Comparison of ENCODE assay signal across 22 cellular contexts in the genomic region with DNA sequence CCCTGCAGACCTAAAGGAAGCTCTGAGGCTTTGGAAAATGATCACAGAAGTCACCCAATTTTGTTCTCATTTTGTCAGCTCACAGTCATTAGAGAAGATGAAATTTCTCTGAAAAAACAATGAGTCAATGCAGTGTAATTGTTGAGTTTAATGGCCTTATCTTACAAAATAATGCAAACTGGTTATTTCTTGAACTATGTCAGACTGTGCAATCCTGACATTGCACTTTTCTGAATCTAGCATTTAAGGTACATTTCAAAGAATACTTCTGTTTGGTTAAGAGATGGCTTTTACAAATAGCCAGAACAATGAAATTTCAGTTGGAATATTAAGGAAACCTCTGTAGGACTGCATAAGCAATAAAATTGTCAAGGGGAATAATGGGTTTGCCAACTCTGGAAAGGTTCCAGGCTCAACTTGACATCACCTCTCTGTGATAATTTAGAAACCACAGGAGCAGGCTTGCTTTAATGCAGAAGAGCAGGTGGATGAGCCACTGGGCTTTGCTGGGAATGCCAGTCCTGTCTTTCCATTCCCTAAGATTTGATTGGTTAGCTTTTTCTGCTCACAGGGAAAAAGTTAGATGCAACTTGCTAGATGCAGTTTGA.
DNase-seq lines count a peak whose midpoint lies in the region; ATAC-seq, FAIRE-seq and TF ChIP-seq lines count a peak whose summit lies in the region.
"Had no signal": no experiment of that assay in that cellular context is flagged by ENCODE, and none has a peak within 500 bp of the region (broad histone marks: within the 10 kb centered on the region; RNA-seq: fewer than 3 reads in every experiment).

No MANE protein-coding gene starts in this region.

- POLR2A ChIA-PET in AG04450 (lab: Yijun Ruan, JAX), result interaction anchor here (1.1 to 1.2 kb wide), 2 partner anchors 9 to 61 kb away, joined by 3 read pairs; no protein-coding TSS in a partner anchor

- H4K20me1 ChIP-seq in smooth muscle cell (ENCODE audit: low read depth), result no peaks in the 10 kb centered on the region

- H3K36me3 ChIP-seq in pancreas (no peaks in the 10 kb centered on the region), smooth muscle cell (ENCODE audit: low read depth) (no peaks in the 10 kb centered on the region)
- H3K36me3 ChIP-seq: SJCRH30 had no signal

- no peak overlapping the region for H3K9ac ChIP-seq in smooth muscle cell (ENCODE audit: low read depth)

- no peaks in the 10 kb centered on the region for H3K4me1 ChIP-seq in pancreas
- H3K4me1 ChIP-seq in smooth muscle cell (ENCODE audit: low read depth), result no peaks in the 10 kb centered on the region
- H3K4me1 ChIP-seq: Caco-2, SJCRH30 had no signal

- no peaks in the 10 kb centered on the region for H3K9me3 ChIP-seq in AG04450 (ENCODE audit: control insufficient read depth, insufficient read depth, low read length)
- H3K9me3 ChIP-seq in pancreas, result no peaks in the 10 kb centered on the region
- no peaks in the 10 kb centered on the region for H3K9me3 ChIP-seq in smooth muscle cell (replicated peaks; ENCODE audit: low read depth)
- H3K9me3 ChIP-seq: Caco-2, SJCRH30 had no signal

- CTCF ChIA-PET in AG04450 (lab: Charles Lee), result interaction anchor here (1.5 kb wide), 1 partner anchor 281 kb away, joined by 4 read pairs; no protein-coding TSS in a partner anchor

- ATAC-seq in GM21381 (IDR thresholded peaks at IDR 0.05; ENCODE audit: unreplicated experiment), result no peak
- no peak for ATAC-seq in pancreas
- ATAC-seq: activated CD8-positive, alpha-beta memory T cell treated with anti-CD3 and anti-CD28 coated beads, Interleukin-2, amount 10 ng/mL, durations not matched to agents 7 days and 5 days; esophagus mucosa; right cardiac atrium had no signal

- no peak overlapping the region for H3K4me2 ChIP-seq in smooth muscle cell
- H3K4me2 ChIP-seq: hepatocyte had no signal

- no peak overlapping the region for H2AFZ ChIP-seq in smooth muscle cell (ENCODE audit: low read depth)
- H2AFZ ChIP-seq: hepatocyte had no signal

- H3K4me3 ChIP-seq in AG04450 (ENCODE audit: low read depth, low read length) (no peak overlapping the region), pancreas (no peak overlapping the region), smooth muscle cell (no peak overlapping the region)
- H3K4me3 ChIP-seq: hepatocyte, SJCRH30 had no signal

- no peaks in the 10 kb centered on the region for H3K79me2 ChIP-seq in smooth muscle cell (ENCODE audit: low read depth)
- H3K79me2 ChIP-seq: hepatocyte had no signal

- H3K27ac ChIP-seq in AG04450 (ENCODE audit: low read depth, low read length), result peak overlapping the region; percentile 71
- no peak overlapping the region for H3K27ac ChIP-seq in pancreas
- H3K27ac ChIP-seq in smooth muscle cell (ENCODE audit: low read depth), result no peak overlapping the region
- H3K27ac ChIP-seq: hepatocyte, SJCRH30 had no signal

- FAIRE-seq in pancreas (lab: Jason Lieb, UNC), result no peak
- FAIRE-seq: GM12892, HTR-8/SVneo had no signal

- TF ChIP-seq CTCF in AG04450 (IDR thresholded peaks at IDR 0.05; ENCODE audit: low read depth, low read length) (no peak), pancreas (IDR thresholded peaks at IDR 0.05) (no peak), smooth muscle cell (IDR thresholded peaks at IDR 0.05; ENCODE audit: borderline replicate concordance, insufficient read depth, poor library complexity, severe bottlenecking) (no peak)

- H3K27me3 ChIP-seq in AG04450 (ENCODE audit: control insufficient read depth, insufficient read depth, low read length) (no peaks in the 10 kb centered on the region), pancreas (no peaks in the 10 kb centered on the region), smooth muscle cell (ENCODE audit: low read depth) (no peaks in the 10 kb centered on the region)
- H3K27me3 ChIP-seq: hepatocyte, SJCRH30 had no signal

- DNase-seq in AG04450 (ENCODE audit: low read depth, low spot score), result no peak
- DNase-seq in LHCN-M2 (ENCODE audit: low read depth), result peak; percentile 77
- DNase-seq in RPMI7951 (ENCODE audit: low read depth), result peak; percentile 17
- peak; percentile 33 for DNase-seq in fibroblast of peridontal ligament (ENCODE audit: extremely low read depth)
- DNase-seq in NCI-H1694 treated with DMSO at 0.1 percent for 48 hours (lab: John Stamatoyannopoulos, UW), result no peak
- DNase-seq in pancreas, result no peak
- DNase-seq in smooth muscle cell (lab: John Stamatoyannopoulos, UW; ENCODE audit: unreplicated experiment), result no peak
- DNase-seq: activated CD4-positive, CD25-positive, alpha-beta regulatory T cell treated with anti-CD3 and anti-CD28 coated beads, Interleukin-2, amount 50 U/mL, for 72 hours; activated CD8-positive, alpha-beta memory T cell treated with anti-CD3 and anti-CD28 coated beads, Interleukin-2, amount 10 ng/mL, durations not matched to agents 7 days and 5 days; activated gamma-delta T cell treated with Interleukin-2 at 50 U/mL for 16 hours; Caco-2; GDM1; NCI-H2171 treated with DMSO at 0.1 percent for 48 hours; right cardiac atrium; SJCRH30; stimulated activated CD4-positive, alpha-beta T cell treated with anti-CD3 and anti-CD28 coated beads, Interleukin-2, amount 100 ng/mL, for 24 hours; substantia nigra had no signal

- H3F3A ChIP-seq in smooth muscle cell (ENCODE audit: low read depth), result no peaks in the 10 kb centered on the region

- intact Hi-C loops in pancreas (cut with DNase I), result no loop called here

Comparison
In these comparisons a context has a peak if more than half of its experiments do, and no peak if none do; other contexts are left out.
1. DNase-seq: peak in LHCN-M2 (single experiment), RPMI7951 (single experiment) and fibroblast of peridontal ligament (single experiment); none in AG04450 (single experiment), NCI-H1694 treated with DMSO at 0.1 percent for 48 hours (single experiment), pancreas (0 of 6) and smooth muscle cell (single experiment).